39 cellular contexts compared by ENCODE assay signal in genomic region chr17:70071620-70072019, GRCh38. TPM values are rescaled to one million over a fixed set of nuclear protein-coding genes. Genes with fewer than 3 reads are reported as not detected.
"Had no signal": no experiment of that assay in that cellular context is flagged by ENCODE, and none has a peak within 500 bp of the region (broad histone marks: within the 10 kb centered on the region; RNA-seq: fewer than 3 reads in every experiment).

No MANE protein-coding gene starts in this region.

- H3K27ac ChIP-seq: adrenal gland, brain microvascular endothelial cell, breast epithelium, WERI-Rb-1 had no signal

- H3K4me3 Mint-ChIP-seq: activated B cell treated with CpG ODN at 0.5 μM for 24 hours; activated CD4-positive, alpha-beta memory T cell treated with anti-CD3 and anti-CD28 coated beads for 36 hours; activated CD4-positive, alpha-beta T cell treated with anti-CD3 and anti-CD28 coated beads, Interleukin-2, amount 10 ng/mL, durations not matched to agents 24 days and 14 days; activated CD8-positive, alpha-beta T cell treated with anti-CD3 and anti-CD28 coated beads for 36 hours; activated naive CD4-positive, alpha-beta T cell treated with anti-CD3 and anti-CD28 coated beads for 36 hours; activated naive CD8-positive, alpha-beta T cell treated with anti-CD3 and anti-CD28 coated beads for 36 hours; activated T-cell treated with anti-CD3 and anti-CD28 coated beads, Interleukin-2, amount 50 U/mL, for 4 hours; activated T-cell treated with anti-CD3 and anti-CD28 coated beads, Interleukin-2, amount 50 U/mL, for 72 hours; activated T-helper 1 cell treated with anti-CD3 and anti-CD28 coated beads, Interleukin-12 subunit alpha, Interleukin-12 subunit beta, Interleukin-2, Interleukin-4 antibody, amounts not matched to agents 30 ng/mL and 10 ng/mL and 1 ng/mL, durations not matched to agents 14 hours and 24 hours and 36 hours; activated T-helper 17 cell treated with anti-CD3 and anti-CD28 coated beads, Interleukin-2, amount 50 U/mL, for 72 hours; T-helper 1 cell treated with Interleukin-12 subunit alpha and Interleukin-12 subunit beta and Interleukin-4 antibody, amounts not matched to agents 30 μg/mL and 1 μg/mL, for 36 hours; T-helper 2 cell treated with Interferon-gamma antibody and Interleukin-4, amounts not matched to agents 5 μg/mL and 100 μg/mL, for 36 hours had no signal

- DNase-seq: activated B cell treated with CpG ODN at 0.5 μM for 24 hours; activated CD4-positive, alpha-beta memory T cell treated with anti-CD3 and anti-CD28 coated beads for 36 hours; activated CD4-positive, alpha-beta T cell treated with anti-CD3 and anti-CD28 coated beads for 4 hours; activated CD4-positive, alpha-beta T cell treated with anti-CD3 and anti-CD28 coated beads, Interleukin-2, amount 10 ng/mL, durations not matched to agents 24 days and 14 days; activated CD4-positive, alpha-beta T cell treated with anti-CD3 and anti-CD28 coated beads, Interleukin-2, amount 50 U/mL, for 1 hour; activated CD4-positive, alpha-beta T cell treated with anti-CD3 and anti-CD28 coated beads, Interleukin-2, amount 50 U/mL, for 4 hours; activated CD4-positive, CD25-positive, alpha-beta regulatory T cell treated with anti-CD3 and anti-CD28 coated beads, Interleukin-2, amount 50 U/mL, for 72 hours; activated CD8-positive, alpha-beta memory T cell treated with anti-CD3 and anti-CD28 coated beads, Interleukin-2, amount 50 U/mL, for 4 hours; activated CD8-positive, alpha-beta T cell treated with anti-CD3 and anti-CD28 coated beads for 36 hours; activated effector memory CD4-positive, alpha-beta T cell treated with anti-CD3 and anti-CD28 coated beads, Interleukin-2, amount 50 U/mL, for 16 hours; activated gamma-delta T cell treated with Interleukin-2 at 50 U/mL for 16 hours; activated naive CD4-positive, alpha-beta T cell; activated naive CD4-positive, alpha-beta T cell treated with anti-CD3 and anti-CD28 coated beads for 36 hours; activated naive CD4-positive, alpha-beta T cell treated with anti-CD3 and anti-CD28 coated beads, Interleukin-2, amount 50 U/mL, for 16 hours; activated naive CD8-positive, alpha-beta T cell treated with anti-CD3 and anti-CD28 coated beads for 36 hours; activated T-cell treated with anti-CD3 and anti-CD28 coated beads for 4 hours; activated T-cell treated with anti-CD3 and anti-CD28 coated beads, Interleukin-2, amount 50 U/mL, for 1 hour; activated T-cell treated with anti-CD3 and anti-CD28 coated beads, Interleukin-2, amount 50 U/mL, for 4 hours; activated T-cell treated with anti-CD3 and anti-CD28 coated beads, Interleukin-2, amount 50 U/mL, for 72 hours; adrenal gland; amniotic stem cell; aorta; body of pancreas; brain microvascular endothelial cell; central memory CD4-positive, alpha-beta T cell; T-helper 1 cell; T-helper 2 cell; T-helper 9 cell; WERI-Rb-1 had no signal

- H3K4me3 ChIP-seq: adrenal gland, body of pancreas, breast epithelium had no signal

- FAIRE-seq: astrocyte, TTC549 had no signal

- H3K36me3 ChIP-seq: adrenal gland, brain microvascular endothelial cell, breast epithelium, WERI-Rb-1 had no signal

- H3K36me3 Mint-ChIP-seq: activated CD4-positive, alpha-beta memory T cell treated with anti-CD3 and anti-CD28 coated beads for 36 hours; activated naive CD4-positive, alpha-beta T cell treated with anti-CD3 and anti-CD28 coated beads, Interleukin-2, amount 50 U/mL, for 72 hours; activated naive CD8-positive, alpha-beta T cell treated with anti-CD3 and anti-CD28 coated beads for 36 hours had no signal

- H3K4me1 Mint-ChIP-seq: activated B cell treated with CpG ODN at 0.5 μM for 24 hours; activated CD4-positive, alpha-beta T cell treated with anti-CD3 and anti-CD28 coated beads, Interleukin-2, amount 10 ng/mL, durations not matched to agents 24 days and 14 days; activated naive CD8-positive, alpha-beta T cell treated with anti-CD3 and anti-CD28 coated beads for 36 hours; activated T-helper 17 cell treated with anti-CD3 and anti-CD28 coated beads, Interleukin-2, amount 50 U/mL, for 72 hours had no signal

- H3K27ac Mint-ChIP-seq: activated B cell treated with CpG ODN at 0.5 μM for 24 hours; activated CD4-positive, alpha-beta memory T cell treated with anti-CD3 and anti-CD28 coated beads for 36 hours; activated CD4-positive, alpha-beta T cell treated with anti-CD3 and anti-CD28 coated beads, Interleukin-2, amount 10 ng/mL, durations not matched to agents 24 days and 14 days; activated CD8-positive, alpha-beta T cell treated with anti-CD3 and anti-CD28 coated beads for 36 hours; activated naive CD4-positive, alpha-beta T cell treated with anti-CD3 and anti-CD28 coated beads for 36 hours; activated naive CD4-positive, alpha-beta T cell treated with anti-CD3 and anti-CD28 coated beads, Interleukin-2, amount 50 U/mL, for 72 hours; activated naive CD8-positive, alpha-beta T cell treated with anti-CD3 and anti-CD28 coated beads for 36 hours; activated T-cell treated with anti-CD3 and anti-CD28 coated beads, Interleukin-2, amount 50 U/mL, for 72 hours; activated T-helper 1 cell treated with anti-CD3 and anti-CD28 coated beads, Interleukin-12 subunit alpha, Interleukin-12 subunit beta, Interleukin-2, Interleukin-4 antibody, amounts not matched to agents 30 ng/mL and 10 ng/mL and 1 ng/mL, durations not matched to agents 14 hours and 24 hours and 36 hours; activated T-helper 17 cell treated with anti-CD3 and anti-CD28 coated beads, Interleukin-2, amount 50 U/mL, for 72 hours; T-helper 1 cell treated with Interleukin-12 subunit alpha and Interleukin-12 subunit beta and Interleukin-4 antibody, amounts not matched to agents 30 μg/mL and 1 μg/mL, for 36 hours; T-helper 2 cell treated with Interferon-gamma antibody and Interleukin-4, amounts not matched to agents 5 μg/mL and 100 μg/mL, for 36 hours had no signal

- H3K9me3 ChIP-seq: adrenal gland, body of pancreas, breast epithelium had no signal

- H3K27me3 ChIP-seq: adrenal gland, body of pancreas, brain microvascular endothelial cell, breast epithelium had no signal

- H3K4me1 ChIP-seq: breast epithelium had no signal

- H3K9me3 Mint-ChIP-seq: activated B cell treated with CpG ODN at 0.5 μM for 24 hours; activated CD4-positive, alpha-beta memory T cell treated with anti-CD3 and anti-CD28 coated beads for 36 hours; activated CD4-positive, alpha-beta T cell treated with anti-CD3 and anti-CD28 coated beads, Interleukin-2, amount 10 ng/mL, durations not matched to agents 24 days and 14 days; activated CD8-positive, alpha-beta T cell treated with anti-CD3 and anti-CD28 coated beads for 36 hours; activated naive CD4-positive, alpha-beta T cell treated with anti-CD3 and anti-CD28 coated beads for 36 hours; activated naive CD8-positive, alpha-beta T cell treated with anti-CD3 and anti-CD28 coated beads for 36 hours; activated T-cell treated with anti-CD3 and anti-CD28 coated beads, Interleukin-2, amount 50 U/mL, for 4 hours; activated T-cell treated with anti-CD3 and anti-CD28 coated beads, Interleukin-2, amount 50 U/mL, for 72 hours; activated T-helper 1 cell treated with anti-CD3 and anti-CD28 coated beads, Interleukin-12 subunit alpha, Interleukin-12 subunit beta, Interleukin-2, Interleukin-4 antibody, amounts not matched to agents 30 ng/mL and 10 ng/mL and 1 ng/mL, durations not matched to agents 14 hours and 24 hours and 36 hours; T-helper 1 cell treated with Interleukin-12 subunit alpha and Interleukin-12 subunit beta and Interleukin-4 antibody, amounts not matched to agents 30 μg/mL and 1 μg/mL, for 36 hours; T-helper 2 cell treated with Interferon-gamma antibody and Interleukin-4, amounts not matched to agents 5 μg/mL and 100 μg/mL, for 36 hours had no signal

- ATAC-seq: activated CD8-positive, alpha-beta T cell treated with anti-CD3 and anti-CD28 coated beads for 36 hours; activated naive CD4-positive, alpha-beta T cell treated with anti-CD3 and anti-CD28 coated beads, Interleukin-2, amount 50 U/mL, for 72 hours; activated T-cell treated with anti-CD3 and anti-CD28 coated beads, Interleukin-2, amount 50 U/mL, for 4 hours; activated T-cell treated with anti-CD3 and anti-CD28 coated beads, Interleukin-2, amount 50 U/mL, for 72 hours; activated T-helper 17 cell treated with anti-CD3 and anti-CD28 coated beads, Interleukin-2, amount 50 U/mL, for 72 hours; body of pancreas had no signal

RNA-seq across cellular contexts. Expression of gene KCNJ16, which starts 3.4 kb away (rescaled TPM):
- total RNA-seq: activated B cell treated with CpG ODN at 0.5 μM for 24 hours; activated CD4-positive, alpha-beta memory T cell treated with anti-CD3 and anti-CD28 coated beads for 36 hours; activated CD4-positive, alpha-beta T cell treated with anti-CD3 and anti-CD28 coated beads, Interleukin-2, amount 10 ng/mL, durations not matched to agents 24 days and 14 days; activated CD8-positive, alpha-beta memory T cell treated with anti-CD3 and anti-CD28 coated beads for 36 hours; activated CD8-positive, alpha-beta T cell treated with anti-CD3 and anti-CD28 coated beads for 36 hours; activated naive CD4-positive, alpha-beta T cell treated with anti-CD3 and anti-CD28 coated beads for 36 hours; activated naive CD4-positive, alpha-beta T cell treated with anti-CD3 and anti-CD28 coated beads, Interleukin-2, amount 50 U/mL, for 72 hours; activated naive CD8-positive, alpha-beta T cell treated with anti-CD3 and anti-CD28 coated beads for 36 hours; activated T-cell treated with anti-CD3 and anti-CD28 coated beads, Interleukin-2, amount 50 U/mL, for 4 hours; activated T-cell treated with anti-CD3 and anti-CD28 coated beads, Interleukin-2, amount 50 U/mL, for 72 hours; activated T-helper 1 cell treated with anti-CD3 and anti-CD28 coated beads, Interleukin-12 subunit alpha, Interleukin-12 subunit beta, Interleukin-2, Interleukin-4 antibody, amounts not matched to agents 30 ng/mL and 10 ng/mL and 1 ng/mL, durations not matched to agents 14 hours and 24 hours and 36 hours; activated T-helper 17 cell treated with anti-CD3 and anti-CD28 coated beads, Interleukin-2, amount 50 U/mL, for 72 hours; cardiac septum had no signal
- polyA plus RNA-seq: aorta had no signal
